ENCODE assay signal across 8 cellular contexts in the genomic region with DNA sequence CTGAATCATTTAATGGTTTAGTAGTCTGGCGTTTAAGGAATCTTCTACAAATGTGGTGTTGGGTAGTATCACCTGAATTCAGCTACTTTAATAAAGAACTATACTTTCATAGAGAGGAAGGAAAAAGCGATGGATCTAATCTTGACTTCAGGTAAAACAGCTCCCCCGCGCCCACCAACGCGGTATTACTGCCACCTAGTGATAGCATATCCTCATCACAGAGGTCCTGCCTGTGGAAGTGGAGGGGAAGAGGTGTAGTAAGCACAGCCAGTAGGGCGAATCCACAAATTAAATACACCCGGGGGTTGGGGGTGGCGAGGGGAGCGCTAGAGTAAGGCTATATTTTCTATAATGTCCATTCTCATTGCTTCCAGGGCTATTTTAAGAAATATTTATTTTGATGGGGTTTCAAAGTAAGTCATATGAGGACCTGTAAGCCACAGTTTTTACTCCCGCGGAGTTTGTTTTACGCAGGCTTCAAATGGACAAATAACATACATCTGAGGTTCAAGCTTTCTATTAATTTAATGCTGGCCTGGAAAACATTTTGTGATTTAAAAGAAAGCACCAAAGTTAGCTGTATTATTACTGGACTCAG. TPM values are rescaled to one million over a fixed set of nuclear protein-coding genes. Genes with fewer than 3 reads are reported as not detected.
DNase-seq lines count a peak whose midpoint lies in the region; ATAC-seq and TF ChIP-seq lines count a peak whose summit lies in the region.

No MANE protein-coding gene starts in this region.

- no peak overlapping the region for H3K4me3 Mint-ChIP-seq in activated CD8-positive, alpha-beta T cell treated with anti-CD3 and anti-CD28 coated beads for 36 hours
- H3K4me3 Mint-ChIP-seq in endothelial cell (ENCODE audit: unreplicated experiment) (no peak overlapping the region), nephron progenitor cell (no peak overlapping the region)

- peaks cover 1% of the 10 kb centered on the region for H3K27me3 Mint-ChIP-seq in activated CD8-positive, alpha-beta T cell treated with anti-CD3 and anti-CD28 coated beads for 36 hours
- peaks cover 6% of the 10 kb centered on the region for H3K27me3 Mint-ChIP-seq in endothelial cell (ENCODE audit: unreplicated experiment)
- peaks cover 13% of the 10 kb centered on the region for H3K27me3 Mint-ChIP-seq in nephron progenitor cell (ENCODE audit: low read depth, poor library complexity)

- no peaks in the 10 kb centered on the region for H3K9me3 Mint-ChIP-seq in activated CD8-positive, alpha-beta T cell treated with anti-CD3 and anti-CD28 coated beads for 36 hours
- H3K9me3 Mint-ChIP-seq in endothelial cell (ENCODE audit: unreplicated experiment) = no peaks in the 10 kb centered on the region
- no peaks in the 10 kb centered on the region for H3K9me3 Mint-ChIP-seq in nephron progenitor cell

- H3K27ac ChIP-seq in tibial artery = no peak overlapping the region

- intact Hi-C loops in activated CD8-positive, alpha-beta T cell treated with anti-CD3 and anti-CD28 coated beads for 36 hours (cut with micrococcal nuclease) = no loop called here
- intact Hi-C loops in tibial artery (cut with DNase I; ENCODE audit: low total_unique reads) = loop anchor here (5.0 kb wide), 1 partner anchor 246 kb away; the partner anchor contains the start of gene TRMT10A

- H3K4me3 ChIP-seq in AG10803 (ENCODE audit: low read length) = no peak overlapping the region
- no peak overlapping the region for H3K4me3 ChIP-seq in tibial artery

- ATAC-seq in GM18868 (IDR thresholded peaks at IDR 0.05; ENCODE audit: unreplicated experiment) (peak; percentile 92), HG03045 (IDR thresholded peaks at IDR 0.05; ENCODE audit: unreplicated experiment) (peak; percentile 88)
- peak; percentile 97 for ATAC-seq in activated CD8-positive, alpha-beta T cell treated with anti-CD3 and anti-CD28 coated beads for 36 hours

- CTCF ChIA-PET in activated CD8-positive, alpha-beta T cell treated with anti-CD3 and anti-CD28 coated beads for 36 hours (lab: Charles Lee) = interaction anchor here (0.7 to 4.1 kb wide), 56 partner anchors 8 to 813 kb away, joined by 3 to 45 read pairs (median 4); partner anchors contain the start of genes C4orf17, DAPP1, DNAJB14 and METAP1

- no peaks in the 10 kb centered on the region for H3K9me3 ChIP-seq in tibial artery

- DNase-seq in AG10803 (ENCODE audit: low read depth) = peak; percentile 6
- DNase-seq in NCI-H748 treated with DMSO at 0.1 percent for 48 hours (lab: John Stamatoyannopoulos, UW) = peak; percentile 28
- peak; percentile 82 for DNase-seq in activated CD8-positive, alpha-beta T cell treated with anti-CD3 and anti-CD28 coated beads for 36 hours
- DNase-seq in endothelial cell (ENCODE audit: low spot score) = peak; percentile 77
- DNase-seq in nephron progenitor cell = peak; percentile 72
- DNase-seq in tibial artery = peak in 1 of 2 donors; percentile 38

- POLR2A ChIA-PET in activated CD8-positive, alpha-beta T cell treated with anti-CD3 and anti-CD28 coated beads for 36 hours (lab: Charles Lee) = interaction anchor here (0.8 kb wide), 1 partner anchor 87 kb away, joined by 3 read pairs; no protein-coding TSS in a partner anchor

- H3K27me3 ChIP-seq in tibial artery = no peaks in the 10 kb centered on the region

- peaks cover 4% of the 10 kb centered on the region for H3K4me1 Mint-ChIP-seq in activated CD8-positive, alpha-beta T cell treated with anti-CD3 and anti-CD28 coated beads for 36 hours (ENCODE audit: low read depth)
- H3K4me1 Mint-ChIP-seq in endothelial cell (ENCODE audit: unreplicated experiment) (no peaks in the 10 kb centered on the region), nephron progenitor cell (peaks cover 14% of the 10 kb centered on the region)

- H3K4me1 ChIP-seq in tibial artery = peaks cover 0 to 5% (median 0%) of the 10 kb centered on the region in 4 donors

- TF ChIP-seq CTCF in AG10803 (conservative IDR thresholded peaks at IDR 0.05; ENCODE audit: low read length) = peak; percentile 49
- peak; percentile 80 for TF ChIP-seq CTCF in activated CD8-positive, alpha-beta T cell treated with anti-CD3 and anti-CD28 coated beads for 36 hours (IDR thresholded peaks at IDR 0.05)
- peak; percentile 62 for TF ChIP-seq CTCF in endothelial cell (IDR thresholded peaks at IDR 0.05; ENCODE audit: unreplicated experiment)
- peak; percentile 81 for TF ChIP-seq CTCF in nephron progenitor cell (IDR thresholded peaks at IDR 0.05)
- peak; percentile 53 to 67 for TF ChIP-seq CTCF in tibial artery (IDR thresholded peaks at IDR 0.05)

- H3K36me3 Mint-ChIP-seq in activated CD8-positive, alpha-beta T cell treated with anti-CD3 and anti-CD28 coated beads for 36 hours (ENCODE audit: low read depth) = no peaks in the 10 kb centered on the region
- H3K36me3 Mint-ChIP-seq in endothelial cell (ENCODE audit: low read depth, unreplicated experiment) (no peaks in the 10 kb centered on the region), nephron progenitor cell (ENCODE audit: low read depth) (no peaks in the 10 kb centered on the region)

- H3K27ac Mint-ChIP-seq in activated CD8-positive, alpha-beta T cell treated with anti-CD3 and anti-CD28 coated beads for 36 hours = no peak overlapping the region
- H3K27ac Mint-ChIP-seq in endothelial cell (ENCODE audit: unreplicated experiment) = no peak overlapping the region
- H3K27ac Mint-ChIP-seq in nephron progenitor cell = no peak overlapping the region

- no peaks in the 10 kb centered on the region for H3K36me3 ChIP-seq in tibial artery

RNA-seq across cellular contexts. Expression of gene DAPP1, which starts 8.3 kb away (rescaled TPM):
- total RNA-seq in activated CD8-positive, alpha-beta T cell treated with anti-CD3 and anti-CD28 coated beads for 36 hours = 10 to 100 TPM; 11.7 to 12.3 TPM
- not detected for total RNA-seq in endothelial cell (ENCODE audit: unreplicated experiment)

Comparison
In these comparisons a context has a peak if more than half of its experiments do, and no peak if none do; other contexts are left out.
1. RNA of gene DAPP1, which starts 8.3 kb away (total RNA-seq): 11.7 to 12.3 TPM in activated CD8-positive, alpha-beta T cell treated with anti-CD3 and anti-CD28 coated beads for 36 hours; not detected in endothelial cell (single experiment); every median in the first group is over 10 times any median in the second.
2. Peak in every context shown above with its lines, with median percentiles within 50 percentile points of each other: CTCF ChIP-seq and ATAC-seq.